27 cellular contexts compared by ENCODE assay signal in the genomic region with DNA sequence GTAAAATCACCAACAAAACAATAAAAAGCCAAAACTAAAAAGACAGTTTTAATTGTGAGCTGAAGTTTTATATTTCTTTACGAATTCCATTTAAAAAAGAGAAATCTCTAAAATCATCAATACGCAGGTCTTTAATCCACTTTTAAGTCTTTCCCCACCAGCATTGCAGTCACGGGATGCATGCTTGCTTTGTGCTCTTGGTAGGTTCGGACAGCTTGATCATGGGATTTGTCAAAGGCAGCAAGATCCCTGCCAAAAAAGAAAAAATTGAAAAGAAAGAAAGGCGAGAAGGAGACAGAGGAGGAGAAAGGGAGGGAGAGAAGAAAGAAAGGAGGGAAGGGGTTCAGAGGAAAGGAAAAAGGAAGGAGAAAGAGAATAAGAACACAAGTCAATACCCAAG.
"Had no signal": no experiment of that assay in that cellular context is flagged by ENCODE, and none has a peak within 500 bp of the region (broad histone marks: within the 10 kb centered on the region; RNA-seq: fewer than 3 reads in every experiment).

No MANE protein-coding gene starts in this region.

- H3K4me1 Mint-ChIP-seq: neural crest cell had no signal

- H3K27ac ChIP-seq: hepatocyte, left ventricle myocardium inferior, parathyroid adenoma, skin epidermis, suprapubic skin, thoracic aorta, tibial artery, upper lobe of right lung had no signal

- DNase-seq: islet precursor cell; left ventricle myocardium inferior; midbrain; mucosa of descending colon; naive thymus-derived CD4-positive, alpha-beta T cell; occipital lobe; right cardiac atrium; stimulated activated CD4-positive, alpha-beta T cell treated with anti-CD3 and anti-CD28 coated beads, Interleukin-12 subunit alpha, Interleukin-12 subunit beta, amount 100 ng/mL, for 4 hours; stimulated activated CD4-positive, alpha-beta T cell treated with anti-CD3 and anti-CD28 coated beads, Interleukin-15, amount 100 ng/mL, for 24 hours; stimulated activated CD4-positive, alpha-beta T cell treated with anti-CD3 and anti-CD28 coated beads, Interleukin-4, amount 100 ng/mL, for 24 hours; stimulated activated naive CD4-positive, alpha-beta T cell; tibial artery; trophoblast cell; upper lobe of right lung had no signal

- ATAC-seq: mucosa of descending colon; naive thymus-derived CD4-positive, alpha-beta T cell; natural killer cell treated with Interleukin-12 subunit alpha and Interleukin-12 subunit beta and Interleukin-15 and Interleukin-18, amount 100 ng/mL, for 72 hours; right cardiac atrium; sciatic nerve; stimulated activated effector memory CD8-positive, alpha-beta T cell treated with anti-CD3 and anti-CD28 coated beads, Interleukin-12 subunit alpha, Interleukin-12 subunit beta, amount 100 ng/mL, for 72 hours; upper lobe of right lung had no signal

- H3K9me3 Mint-ChIP-seq: memory B cell; naive thymus-derived CD4-positive, alpha-beta T cell; natural killer cell treated with Interleukin-12 subunit alpha and Interleukin-12 subunit beta and Interleukin-15 and Interleukin-18, amount 100 ng/mL, for 72 hours; neural crest cell; stimulated activated effector memory CD8-positive, alpha-beta T cell treated with anti-CD3 and anti-CD28 coated beads, Interleukin-12 subunit alpha, Interleukin-12 subunit beta, amount 100 ng/mL, for 72 hours; stimulated activated naive CD8-positive, alpha-beta T cell treated with anti-CD3 and anti-CD28 coated beads, Interleukin-15, Interleukin-2, amounts not matched to agents 100 ng/mL and 50 ng/mL, for 24 hours had no signal

- H3K27me3 Mint-ChIP-seq: memory B cell; naive thymus-derived CD4-positive, alpha-beta T cell; natural killer cell treated with Interleukin-12 subunit alpha and Interleukin-12 subunit beta and Interleukin-15 and Interleukin-18, amount 100 ng/mL, for 72 hours; progenitor cell of endocrine pancreas; stimulated activated naive CD8-positive, alpha-beta T cell treated with anti-CD3 and anti-CD28 coated beads, Interleukin-15, Interleukin-2, amounts not matched to agents 100 ng/mL and 50 ng/mL, for 24 hours had no signal

- H3K4me3 Mint-ChIP-seq: memory B cell; naive thymus-derived CD4-positive, alpha-beta T cell; natural killer cell treated with Interleukin-12 subunit alpha and Interleukin-12 subunit beta and Interleukin-15 and Interleukin-18, amount 100 ng/mL, for 72 hours; neural crest cell; stimulated activated effector memory CD8-positive, alpha-beta T cell treated with anti-CD3 and anti-CD28 coated beads, Interleukin-12 subunit alpha, Interleukin-12 subunit beta, amount 100 ng/mL, for 72 hours; stimulated activated naive CD8-positive, alpha-beta T cell treated with anti-CD3 and anti-CD28 coated beads, Interleukin-15, Interleukin-2, amounts not matched to agents 100 ng/mL and 50 ng/mL, for 24 hours had no signal

- H3K9me3 ChIP-seq: left ventricle myocardium inferior, mucosa of descending colon, suprapubic skin, thoracic aorta, tibial artery, upper lobe of right lung had no signal

- H3K4me1 ChIP-seq: left ventricle myocardium inferior, parathyroid adenoma had no signal

- H3K27ac Mint-ChIP-seq: memory B cell; naive thymus-derived CD4-positive, alpha-beta T cell; natural killer cell treated with Interleukin-12 subunit alpha and Interleukin-12 subunit beta and Interleukin-15 and Interleukin-18, amount 100 ng/mL, for 72 hours; progenitor cell of endocrine pancreas; stimulated activated effector memory CD8-positive, alpha-beta T cell treated with anti-CD3 and anti-CD28 coated beads, Interleukin-12 subunit alpha, Interleukin-12 subunit beta, amount 100 ng/mL, for 72 hours; stimulated activated naive CD8-positive, alpha-beta T cell treated with anti-CD3 and anti-CD28 coated beads, Interleukin-15, Interleukin-2, amounts not matched to agents 100 ng/mL and 50 ng/mL, for 24 hours had no signal

- H3K4me3 ChIP-seq: hepatocyte, left ventricle myocardium inferior, lung, mucosa of descending colon, skin epidermis, suprapubic skin, thoracic aorta, tibial artery, upper lobe of right lung had no signal
